In the genomic region with DNA sequence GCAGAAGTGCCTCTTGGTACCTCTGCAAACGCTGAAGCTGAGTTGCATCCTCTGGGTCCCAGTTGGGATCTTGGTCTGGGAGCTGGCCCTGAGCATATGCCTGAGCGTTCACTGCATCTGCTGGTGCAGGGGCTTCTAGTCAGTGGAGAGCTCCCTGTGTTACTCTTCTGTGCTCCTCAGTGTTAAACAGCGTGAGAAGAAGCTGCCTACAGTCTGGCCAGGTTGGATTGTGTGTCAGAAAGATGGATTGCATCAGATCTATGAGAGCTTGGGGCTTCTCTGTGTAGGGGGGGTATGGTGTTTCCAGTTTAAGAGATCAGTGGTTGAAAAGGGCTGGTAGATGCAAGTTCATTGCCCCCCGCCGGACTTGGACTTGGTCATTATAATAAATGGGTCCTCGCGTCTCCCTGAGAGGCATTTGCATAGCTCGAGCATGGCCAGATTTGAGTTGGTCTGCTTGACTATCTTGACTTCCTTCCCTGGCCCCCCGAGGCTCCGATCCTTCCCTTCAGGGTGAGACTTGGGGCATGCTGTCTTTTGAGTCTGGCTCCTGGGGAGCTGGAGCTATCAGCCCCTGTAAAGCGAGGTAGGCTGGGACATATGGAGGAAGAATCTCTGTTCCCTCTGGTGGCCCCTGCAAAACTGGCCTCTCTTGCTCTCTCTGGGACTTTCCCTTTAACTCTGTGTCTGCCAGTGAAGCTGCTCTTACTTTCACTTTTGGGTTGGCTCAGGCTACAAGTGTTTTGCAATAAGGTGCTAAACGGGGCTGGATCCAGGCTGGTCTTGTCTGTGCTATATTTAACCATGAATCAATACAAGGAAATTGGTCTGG, we compare ENCODE assay signal across 8 cellular contexts. TPM values are rescaled to one million over a fixed set of nuclear protein-coding genes. Genes with fewer than 3 reads are reported as not detected.
DNase-seq lines count a peak whose midpoint lies in the region; ATAC-seq and TF ChIP-seq lines count a peak whose summit lies in the region.

No MANE protein-coding gene starts in this region.

- H3K27ac Mint-ChIP-seq in T-helper 17 cell (peak overlapping the region; percentile 92), progenitor cell of endocrine pancreas (no peak overlapping the region)
- H3K27ac Mint-ChIP-seq in effector memory CD8-positive, alpha-beta T cell: peak overlapping the region; percentile 80 to 85

- ATAC-seq in HG02759 (IDR thresholded peaks at IDR 0.05; ENCODE audit: unreplicated experiment) (peak; percentile 78), T-helper 17 cell (peak; percentile 91)
- ATAC-seq in effector memory CD8-positive, alpha-beta T cell (replicated peaks): peak; percentile 74

- peak overlapping the region; percentile 90 for H3K4me3 Mint-ChIP-seq in T-helper 17 cell
- peak overlapping the region; percentile 67 to 76 for H3K4me3 Mint-ChIP-seq in effector memory CD8-positive, alpha-beta T cell
- H3K4me3 Mint-ChIP-seq in progenitor cell of endocrine pancreas (ENCODE audit: low read depth): no peak overlapping the region

- H3K36me3 Mint-ChIP-seq in T-helper 17 cell (ENCODE audit: low read depth) (peaks cover 3% of the 10 kb centered on the region), progenitor cell of endocrine pancreas (ENCODE audit: insufficient read depth) (peaks cover 2% of the 10 kb centered on the region)
- peaks cover 6% of the 10 kb centered on the region for H3K36me3 Mint-ChIP-seq in effector memory CD8-positive, alpha-beta T cell (ENCODE audit: insufficient read depth)

- TF ChIP-seq CTCF in neutrophil (IDR thresholded peaks at IDR 0.05) (no peak), progenitor cell of endocrine pancreas (IDR thresholded peaks at IDR 0.05; ENCODE audit: unreplicated experiment) (no peak)

- H3K27me3 Mint-ChIP-seq in T-helper 17 cell: no peaks in the 10 kb centered on the region
- no peaks in the 10 kb centered on the region for H3K27me3 Mint-ChIP-seq in effector memory CD8-positive, alpha-beta T cell
- no peaks in the 10 kb centered on the region for H3K27me3 Mint-ChIP-seq in progenitor cell of endocrine pancreas

- H3K27ac ChIP-seq in neutrophil: no peak overlapping the region

- peaks cover 12 to 15% of the 10 kb centered on the region in 2 experiments for H3K4me1 ChIP-seq in neutrophil (ENCODE audit: control insufficient read depth in 1 of 2, insufficient read depth in 1 of 2, low read depth in 1 of 2, low read length in 1 of 2)

- H3K9me3 Mint-ChIP-seq in effector memory CD8-positive, alpha-beta T cell: no peaks in the 10 kb centered on the region
- peaks cover 58% of the 10 kb centered on the region for H3K9me3 Mint-ChIP-seq in progenitor cell of endocrine pancreas (ENCODE audit: low read depth)

- H3K9me3 ChIP-seq in T-helper 17 cell (ENCODE audit: control insufficient read depth, low read length, poor library complexity, severe bottlenecking) (no peaks in the 10 kb centered on the region), neutrophil (no peaks in the 10 kb centered on the region)

- peak overlapping the region; percentile 11 to 38 for H3K4me3 ChIP-seq in neutrophil (ENCODE audit: low read depth in 1 of 2, low read length in 1 of 2)

- DNase-seq in GM03348 (ENCODE audit: low spot score) (peak; percentile 53), T-helper 17 cell (peak in 1 of 3 donors; percentile 12), foreskin melanocyte (no peak), progenitor cell of endocrine pancreas (ENCODE audit: low spot score, unreplicated experiment) (no peak), T-helper 9 cell (no peak)
- DNase-seq in effector memory CD8-positive, alpha-beta T cell: peak in 1 of 3 experiments; percentile 28

- H3K4me1 Mint-ChIP-seq in T-helper 17 cell (peaks cover 23% of the 10 kb centered on the region), progenitor cell of endocrine pancreas (ENCODE audit: low read depth) (no peaks in the 10 kb centered on the region)
- H3K4me1 Mint-ChIP-seq in effector memory CD8-positive, alpha-beta T cell (ENCODE audit: low read depth in 2 of 2): peaks cover 13 to 21% of the 10 kb centered on the region in 2 donors

- no peaks in the 10 kb centered on the region for H3K27me3 ChIP-seq in neutrophil

- H3K36me3 ChIP-seq in neutrophil: no peaks in the 10 kb centered on the region

RNA-seq across cellular contexts. Expression of a gene that starts 52.9 kb away (rescaled TPM):
- total RNA-seq in T-helper 17 cell: not detected
- total RNA-seq in progenitor cell of endocrine pancreas: not detected in 2 replicates
